In the genomic region with DNA sequence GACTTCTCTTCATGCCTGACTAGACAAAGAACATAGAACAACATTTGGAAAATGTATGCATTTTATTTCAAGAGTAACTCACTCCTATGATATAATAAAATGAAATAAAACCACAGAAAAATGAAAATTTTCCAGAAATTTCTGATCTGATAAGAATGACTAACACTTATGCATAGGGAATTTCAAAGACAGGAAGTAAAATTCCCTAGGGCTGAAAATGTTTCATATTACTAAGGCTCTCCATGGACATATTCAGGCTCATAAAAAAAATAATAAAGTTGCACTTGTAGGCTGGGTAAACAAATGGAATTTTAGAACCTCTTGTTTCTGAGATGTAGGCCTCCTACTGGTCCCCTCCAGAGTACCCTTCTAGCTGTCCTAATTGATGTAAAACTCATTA, we compare ENCODE assay signal across 17 cellular contexts.
"Had no signal": no experiment of that assay in that cellular context is flagged by ENCODE, and none has a peak within 500 bp of the region (broad histone marks: within the 10 kb centered on the region; RNA-seq: fewer than 3 reads in every experiment).

No MANE protein-coding gene starts in this region.

- H3K27ac ChIP-seq: brain microvascular endothelial cell, gastrocnemius medialis, neural progenitor cell, stomach, thoracic aorta, upper lobe of right lung had no signal

- H3K9me3 Mint-ChIP-seq: activated B cell treated with CpG ODN at 0.5 μM for 24 hours; activated CD4-positive, alpha-beta T cell treated with anti-CD3 and anti-CD28 coated beads, Interleukin-2, amount 10 ng/mL, durations not matched to agents 24 days and 14 days; activated naive CD8-positive, alpha-beta T cell treated with anti-CD3 and anti-CD28 coated beads for 36 hours; neural progenitor cell had no signal

- H3K27ac Mint-ChIP-seq: activated B cell treated with CpG ODN at 0.5 μM for 24 hours; activated CD4-positive, alpha-beta T cell treated with anti-CD3 and anti-CD28 coated beads, Interleukin-2, amount 10 ng/mL, durations not matched to agents 24 days and 14 days; activated CD8-positive, alpha-beta T cell treated with anti-CD3 and anti-CD28 coated beads, Interleukin-2, amount 10 ng/mL, durations not matched to agents 7 days and 5 days; activated naive CD8-positive, alpha-beta T cell treated with anti-CD3 and anti-CD28 coated beads for 36 hours; naive B cell; neural progenitor cell had no signal

- H3K4me3 Mint-ChIP-seq: activated B cell treated with CpG ODN at 0.5 μM for 24 hours; activated CD4-positive, alpha-beta T cell treated with anti-CD3 and anti-CD28 coated beads, Interleukin-2, amount 10 ng/mL, durations not matched to agents 24 days and 14 days; activated CD8-positive, alpha-beta T cell treated with anti-CD3 and anti-CD28 coated beads, Interleukin-2, amount 10 ng/mL, durations not matched to agents 7 days and 5 days; activated naive CD8-positive, alpha-beta T cell treated with anti-CD3 and anti-CD28 coated beads for 36 hours; naive B cell; neural progenitor cell had no signal

- H3K27me3 Mint-ChIP-seq: activated B cell treated with CpG ODN at 0.5 μM for 24 hours had no signal

- H3K4me1 ChIP-seq: gastrocnemius medialis, neural progenitor cell, stomach, upper lobe of right lung had no signal

- H3K36me3 Mint-ChIP-seq: activated naive CD8-positive, alpha-beta T cell treated with anti-CD3 and anti-CD28 coated beads for 36 hours; naive B cell; neural progenitor cell had no signal

- DNase-seq: activated B cell treated with CpG ODN at 0.5 μM for 24 hours; activated CD4-positive, alpha-beta T cell treated with anti-CD3 and anti-CD28 coated beads, Interleukin-2, amount 10 ng/mL, durations not matched to agents 24 days and 14 days; activated CD8-positive, alpha-beta memory T cell treated with anti-CD3 and anti-CD28 coated beads, Interleukin-2, amount 50 U/mL, for 48 hours; activated CD8-positive, alpha-beta T cell treated with anti-CD3 and anti-CD28 coated beads, Interleukin-2, amount 10 ng/mL, durations not matched to agents 7 days and 5 days; activated gamma-delta T cell treated with Interleukin-2 at 50 U/mL for 16 hours; activated naive CD8-positive, alpha-beta T cell treated with anti-CD3 and anti-CD28 coated beads for 36 hours; brain microvascular endothelial cell; gastrocnemius medialis; islet precursor cell; naive B cell; stimulated activated CD4-positive, alpha-beta T cell treated with anti-CD3 and anti-CD28 coated beads, Interleukin-12 subunit alpha, Interleukin-12 subunit beta, amount 100 ng/mL, for 4 hours; stimulated activated CD4-positive, alpha-beta T cell treated with anti-CD3 and anti-CD28 coated beads, Interleukin-2, amount 100 ng/mL, for 24 hours; stomach; SW 1271; upper lobe of right lung had no signal

- H3K36me3 ChIP-seq: brain microvascular endothelial cell, gastrocnemius medialis, neural progenitor cell, stomach, thoracic aorta, upper lobe of right lung had no signal

- H3K4me1 Mint-ChIP-seq: activated B cell treated with CpG ODN at 0.5 μM for 24 hours; activated CD4-positive, alpha-beta T cell treated with anti-CD3 and anti-CD28 coated beads, Interleukin-2, amount 10 ng/mL, durations not matched to agents 24 days and 14 days; activated naive CD8-positive, alpha-beta T cell treated with anti-CD3 and anti-CD28 coated beads for 36 hours; naive B cell; neural progenitor cell had no signal

- H3K4me3 ChIP-seq: gastrocnemius medialis, neural progenitor cell, stomach, thoracic aorta, upper lobe of right lung had no signal

- H3K27me3 ChIP-seq: brain microvascular endothelial cell, gastrocnemius medialis, neural progenitor cell, stomach, upper lobe of right lung had no signal

- H3K9me3 ChIP-seq: gastrocnemius medialis, stomach, thoracic aorta, upper lobe of right lung had no signal
